In genomic region chr12:90250766-90251165, GRCh38 we compare ENCODE assay signal across 14 cellular contexts.
DNase-seq lines count a peak whose midpoint lies in the region; ATAC-seq and TF ChIP-seq lines count a peak whose summit lies in the region.
"Had no signal": no experiment of that assay in that cellular context is flagged by ENCODE, and none has a peak within 500 bp of the region (broad histone marks: within the 10 kb centered on the region; RNA-seq: fewer than 3 reads in every experiment).

No MANE protein-coding gene starts in this region.

- H3K27me3 ChIP-seq in ACC112 (ENCODE audit: insufficient read depth, low read length) = no peaks in the 10 kb centered on the region

- no peak overlapping the region for H3K4me3 Mint-ChIP-seq in activated CD8-positive, alpha-beta T cell treated with anti-CD3 and anti-CD28 coated beads for 36 hours
- H3K4me3 Mint-ChIP-seq: dendritic cell treated with granulocyte-macrophage colony-stimulating factor and Interleukin-4, amounts not matched to agents 40 ng/mL and 50 ng/mL, for 4 days had no signal

- no peak for TF ChIP-seq CTCF in choroid plexus epithelial cell (conservative IDR thresholded peaks at IDR 0.05; ENCODE audit: low read depth, low read length)
- TF ChIP-seq CTCF in activated CD8-positive, alpha-beta T cell treated with anti-CD3 and anti-CD28 coated beads for 36 hours (IDR thresholded peaks at IDR 0.05) = no peak

- no peaks in the 10 kb centered on the region for H3K79me2 ChIP-seq in ACC112 (ENCODE audit: control insufficient read depth, insufficient read depth, low read length, unreplicated experiment)

- H3K27ac Mint-ChIP-seq in activated CD8-positive, alpha-beta T cell treated with anti-CD3 and anti-CD28 coated beads for 36 hours = no peak overlapping the region
- H3K27ac Mint-ChIP-seq: dendritic cell treated with granulocyte-macrophage colony-stimulating factor and Interleukin-4, amounts not matched to agents 40 ng/mL and 50 ng/mL, for 4 days; progenitor cell of endocrine pancreas had no signal

- H3K4me1 Mint-ChIP-seq in activated CD8-positive, alpha-beta T cell treated with anti-CD3 and anti-CD28 coated beads for 36 hours (ENCODE audit: low read depth) = peaks cover 6% of the 10 kb centered on the region

- no peaks in the 10 kb centered on the region for H3K9me3 Mint-ChIP-seq in activated CD8-positive, alpha-beta T cell treated with anti-CD3 and anti-CD28 coated beads for 36 hours
- H3K9me3 Mint-ChIP-seq: dendritic cell treated with granulocyte-macrophage colony-stimulating factor and Interleukin-4, amounts not matched to agents 40 ng/mL and 50 ng/mL, for 4 days had no signal

- no peaks in the 10 kb centered on the region for H3K36me3 ChIP-seq in ACC112 (ENCODE audit: insufficient read depth, low read length)

- POLR2A ChIA-PET in activated CD8-positive, alpha-beta T cell treated with anti-CD3 and anti-CD28 coated beads for 36 hours (lab: Charles Lee) = no interaction called here

- no peaks in the 10 kb centered on the region for H3K36me3 Mint-ChIP-seq in activated CD8-positive, alpha-beta T cell treated with anti-CD3 and anti-CD28 coated beads for 36 hours (ENCODE audit: low read depth)

- H2AFZ ChIP-seq in ACC112 (ENCODE audit: low read length, unreplicated experiment) = peak overlapping the region; percentile 11

- H3K4me3 ChIP-seq in ACC112 (ENCODE audit: low read depth, low read length) (no peak overlapping the region), choroid plexus epithelial cell (ENCODE audit: low read depth, low read length) (no peak overlapping the region)

- in situ Hi-C loops in KBM-7 (cut with MboI; ENCODE audit: low pct_unique_long_range_greater_than_20kb, low sequenced_read_pairs) = no loop called here

- no peak overlapping the region for H3K27ac ChIP-seq in ACC112 (ENCODE audit: low read depth, low read length)

- CTCF ChIA-PET in activated CD8-positive, alpha-beta T cell treated with anti-CD3 and anti-CD28 coated beads for 36 hours (lab: Charles Lee) = no interaction called here

- H3K4me1 ChIP-seq in ACC112 (ENCODE audit: control insufficient read depth, insufficient read depth, low read length, unreplicated experiment) = peaks cover 14% of the 10 kb centered on the region

- peak; percentile 10 for DNase-seq in KBM-7
- DNase-seq in choroid plexus epithelial cell (ENCODE audit: low read depth) = peak; percentile 32
- DNase-seq in medulla oblongata (ENCODE audit: extremely low spot score) = peak; percentile 18
- no peak for DNase-seq in GOT3 (lab: John Stamatoyannopoulos, UW)
- DNase-seq in amniotic stem cell (lab: John Stamatoyannopoulos, UW) = no peak
- no peak for DNase-seq in activated CD8-positive, alpha-beta T cell treated with anti-CD3 and anti-CD28 coated beads for 36 hours
- DNase-seq: activated naive CD4-positive, alpha-beta T cell treated with anti-CD3 and anti-CD28 coated beads, Interleukin-2, amount 50 U/mL, for 16 hours; DND-41; NCI-H2081 treated with DMSO at 0.1 percent for 48 hours; T1000 had no signal

- no peak for ATAC-seq in GM21367 (IDR thresholded peaks at IDR 0.05; ENCODE audit: unreplicated experiment)
- ATAC-seq in activated CD8-positive, alpha-beta T cell treated with anti-CD3 and anti-CD28 coated beads for 36 hours = no peak

- no peaks in the 10 kb centered on the region for H3K27me3 Mint-ChIP-seq in activated CD8-positive, alpha-beta T cell treated with anti-CD3 and anti-CD28 coated beads for 36 hours
- H3K27me3 Mint-ChIP-seq: dendritic cell treated with granulocyte-macrophage colony-stimulating factor and Interleukin-4, amounts not matched to agents 40 ng/mL and 50 ng/mL, for 4 days; progenitor cell of endocrine pancreas had no signal

- intact Hi-C loops in activated CD8-positive, alpha-beta T cell treated with anti-CD3 and anti-CD28 coated beads for 36 hours (cut with micrococcal nuclease) = no loop called here

Comparison
In these comparisons a context has a peak if more than half of its experiments do, and no peak if none do; other contexts are left out.
1. DNase-seq: peak in KBM-7 (single experiment), choroid plexus epithelial cell (single experiment) and medulla oblongata (single experiment); none in GOT3 (single experiment), amniotic stem cell (single experiment) and activated CD8-positive, alpha-beta T cell treated with anti-CD3 and anti-CD28 coated beads for 36 hours (single experiment).